Comparison of ENCODE assay signal across 21 cellular contexts in the genomic region with DNA sequence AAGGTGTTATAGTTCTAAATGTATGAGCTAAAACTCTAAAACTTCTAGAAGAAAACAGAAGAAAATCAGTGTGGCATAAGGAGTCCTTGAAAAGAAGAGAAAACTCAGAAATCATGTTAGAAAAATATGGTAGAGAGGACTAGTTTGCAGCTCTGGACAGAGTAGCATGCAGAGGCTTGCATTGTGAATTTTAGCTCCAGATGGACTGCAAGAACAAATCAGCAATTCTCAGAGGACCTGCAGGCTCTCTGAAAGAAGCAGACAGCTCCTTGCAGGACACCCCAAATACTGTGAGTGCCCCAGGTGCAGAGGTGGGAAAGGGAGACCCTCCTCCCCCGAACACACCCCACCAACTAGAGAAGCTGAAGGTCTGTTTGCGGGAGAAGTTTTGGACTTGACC.
A peak's percentile ranks its signal among the peaks of the same experiment; 100 is the strongest.
DNase-seq lines count a peak whose midpoint lies in the region; ATAC-seq, FAIRE-seq and TF ChIP-seq lines count a peak whose summit lies in the region.
"Had no signal": no experiment of that assay in that cellular context is flagged by ENCODE, and none has a peak within 500 bp of the region (broad histone marks: within the 10 kb centered on the region; RNA-seq: fewer than 3 reads in every experiment).

No MANE protein-coding gene starts in this region.

- DNase-seq in GM23338 (ENCODE audit: low spot score) (no peak), WTC11 (ENCODE audit: low spot score) (no peak), mesendoderm (no peak), osteocyte (ENCODE audit: extremely low spot score, unreplicated experiment) (no peak), ecto neural progenitor cell (ENCODE audit: low spot score) (no peak), suprapubic skin (ENCODE audit: low spot score in 2 of 2) (no peak), D721Med (ENCODE audit: insufficient read length, low spot score) (no peak)
- DNase-seq in central memory CD4-positive, alpha-beta T cell: no peak
- DNase-seq: CD4-positive, alpha-beta T cell; COR-L47; DMS153; HCEC 1CT; KG1; NCI-H1694; NCI-H2081; NCI-H2171 treated with DMSO at 0.1 percent for 48 hours; NCI-H446; NCI-H526; Peyer's patch had no signal

- no peaks in the 10 kb centered on the region for H4K20me1 ChIP-seq in GM23338 (replicated peaks; ENCODE audit: insufficient read depth)

- no peaks in the 10 kb centered on the region for H3K79me2 ChIP-seq in GM23338 (replicated peaks; ENCODE audit: insufficient read depth)
- no peaks in the 10 kb centered on the region for H3K79me2 ChIP-seq in mesendoderm (ENCODE audit: control insufficient read depth, insufficient read depth, low read length)

- no peak for TF ChIP-seq CTCF in GM23338 (conservative IDR thresholded peaks at IDR 0.05; ENCODE audit: low read depth in 2 of 2)
- TF ChIP-seq CTCF in WTC11 (IDR thresholded peaks at IDR 0.05): no peak
- no peak for TF ChIP-seq CTCF in osteocyte (IDR thresholded peaks at IDR 0.05)
- no peak for TF ChIP-seq CTCF in suprapubic skin (IDR thresholded peaks at IDR 0.05)
- TF ChIP-seq CTCF in D721Med (IDR thresholded peaks at IDR 0.05; ENCODE audit: insufficient read depth, missing control alignments): no peak

- no peak for TF ChIP-seq POLR2A in suprapubic skin (IDR thresholded peaks at IDR 0.05)

- H3K27me3 ChIP-seq in GM23338 (ENCODE audit: insufficient read depth) (no peaks in the 10 kb centered on the region), mesendoderm (ENCODE audit: insufficient read depth, low read length, poor library complexity) (no peaks in the 10 kb centered on the region), suprapubic skin (no peaks in the 10 kb centered on the region)
- H3K27me3 ChIP-seq: Peyer's patch, SJSA1 had no signal

- H3K36me3 ChIP-seq in GM23338 (ENCODE audit: insufficient read depth) (no peaks in the 10 kb centered on the region), mesendoderm (ENCODE audit: control insufficient read depth, insufficient read depth, low read length) (no peaks in the 10 kb centered on the region), suprapubic skin (no peaks in the 10 kb centered on the region)
- H3K36me3 ChIP-seq: Peyer's patch, SJSA1 had no signal

- H3K4me2 ChIP-seq in GM23338 (no peak overlapping the region), mesendoderm (ENCODE audit: low read length) (no peak overlapping the region)

- TF ChIP-seq EP300 in suprapubic skin (IDR thresholded peaks at IDR 0.05): no peak

- ATAC-seq in GM23338 (peak; percentile 35; the same call in 2 of the 3 replicates), WTC11 (no peak)

- no peak overlapping the region for H3K23ac ChIP-seq in mesendoderm (ENCODE audit: low read length)

- H4K8ac ChIP-seq in mesendoderm (ENCODE audit: low read depth, low read length): no peak overlapping the region

- H3K4me1 Mint-ChIP-seq in GM23338: peaks cover 16% of the 10 kb centered on the region
- H3K4me1 Mint-ChIP-seq in WTC11: peaks cover 23% of the 10 kb centered on the region
- peaks cover 18% of the 10 kb centered on the region for H3K4me1 Mint-ChIP-seq in osteocyte (ENCODE audit: unreplicated experiment)

- H2BK120ac ChIP-seq in mesendoderm (ENCODE audit: low read depth, low read length): no peak overlapping the region

- H3K79me1 ChIP-seq in mesendoderm (ENCODE audit: low read length): no peaks in the 10 kb centered on the region

- H2BK15ac ChIP-seq in mesendoderm (replicated peaks; ENCODE audit: low read depth): no peak overlapping the region

- H3F3A ChIP-seq in GM23338 (replicated peaks; ENCODE audit: low read depth): no peaks in the 10 kb centered on the region

- FAIRE-seq in D721Med (lab: Jason Lieb, UNC): no peak
- FAIRE-seq: GM12891 had no signal

- WGBS in mesendoderm (ENCODE audit: extremely low coverage, insufficient coverage, low lambda C conversion rate): no CpG with 5 or more reads among the region's 2 CpGs
- 95% methylated on average over 2 of the region's 2 CpGs for WGBS in suprapubic skin

- H3K9me3 ChIP-seq in suprapubic skin: no peaks in the 10 kb centered on the region
- H3K9me3 ChIP-seq: Peyer's patch, SJSA1 had no signal

- H3K9me3 Mint-ChIP-seq in GM23338 (no peaks in the 10 kb centered on the region), WTC11 (no peaks in the 10 kb centered on the region), osteocyte (ENCODE audit: unreplicated experiment) (no peaks in the 10 kb centered on the region)
- H3K9me3 Mint-ChIP-seq: CD4-positive, alpha-beta T cell had no signal

- no peak overlapping the region for H3K9ac ChIP-seq in mesendoderm (ENCODE audit: low read length)

- no peaks in the 10 kb centered on the region for H3K9me2 ChIP-seq in GM23338 (ENCODE audit: insufficient read depth)

- H3K36me3 Mint-ChIP-seq in GM23338 (ENCODE audit: low read depth) (no peaks in the 10 kb centered on the region), WTC11 (no peaks in the 10 kb centered on the region), osteocyte (ENCODE audit: unreplicated experiment) (no peaks in the 10 kb centered on the region)

- no peak overlapping the region for H4K5ac ChIP-seq in mesendoderm (ENCODE audit: low read length)

- H3K4ac ChIP-seq in mesendoderm (ENCODE audit: low read depth, low read length): no peak overlapping the region

- H3K4me1 ChIP-seq in GM23338 (ENCODE audit: insufficient read depth): no peaks in the 10 kb centered on the region
- no peaks in the 10 kb centered on the region for H3K4me1 ChIP-seq in mesendoderm (ENCODE audit: control insufficient read depth, low read depth, low read length)
- peaks cover 4% of the 10 kb centered on the region for H3K4me1 ChIP-seq in suprapubic skin
- H3K4me1 ChIP-seq: Peyer's patch had no signal

- H3K27ac Mint-ChIP-seq in GM23338: peak overlapping the region; percentile 54
- H3K27ac Mint-ChIP-seq in WTC11: peak overlapping the region; percentile 93
- H3K27ac Mint-ChIP-seq in osteocyte (ENCODE audit: unreplicated experiment): peak overlapping the region; percentile 74
- H3K27ac Mint-ChIP-seq: CD4-positive, alpha-beta T cell had no signal

- H3K27me3 Mint-ChIP-seq in GM23338 (ENCODE audit: insufficient read depth, low read depth, poor library complexity) (no peaks in the 10 kb centered on the region), WTC11 (ENCODE audit: low read depth) (no peaks in the 10 kb centered on the region; the same call in 1 of the 2 replicates), osteocyte (ENCODE audit: unreplicated experiment) (peaks cover 3% of the 10 kb centered on the region)
- H3K27me3 Mint-ChIP-seq: CD4-positive, alpha-beta T cell had no signal

- no peak overlapping the region for H3K4me3 Mint-ChIP-seq in GM23338
- H3K4me3 Mint-ChIP-seq in WTC11: no peak overlapping the region
- H3K4me3 Mint-ChIP-seq in osteocyte (ENCODE audit: unreplicated experiment): peak overlapping the region; percentile 2
- H3K4me3 Mint-ChIP-seq: CD4-positive, alpha-beta T cell had no signal

- peak overlapping the region; percentile 86 for H2AFZ ChIP-seq in GM23338

- no peak overlapping the region for H2BK5ac ChIP-seq in mesendoderm (ENCODE audit: low read length)

- H3K27ac ChIP-seq in GM23338 (ENCODE audit: low read depth) (no peak overlapping the region), mesendoderm (ENCODE audit: low read depth, low read length) (peak overlapping the region; percentile 1), suprapubic skin (no peak overlapping the region)
- H3K27ac ChIP-seq: Peyer's patch had no signal

- H3K18ac ChIP-seq in mesendoderm (ENCODE audit: low read length): peak overlapping the region; percentile 6

- H2AK5ac ChIP-seq in mesendoderm (ENCODE audit: low read length): no peak overlapping the region

- POLR2A ChIA-PET in WTC11 (lab: Charles Lee): no interaction called here

- peak overlapping the region; percentile 19 for H3K56ac ChIP-seq in mesendoderm (ENCODE audit: low read length)

- H3K4me3 ChIP-seq in GM23338 (no peak overlapping the region), mesendoderm (ENCODE audit: low read length) (no peak overlapping the region), suprapubic skin (no peak overlapping the region)
- H3K4me3 ChIP-seq: Peyer's patch had no signal

- CTCF ChIA-PET in WTC11 (lab: Charles Lee): interaction anchor here (1.1 kb wide), 1 partner anchor 126 kb away, joined by 3 read pairs; no protein-coding TSS in a partner anchor

TF ChIP-seq in GM23338, 12 proteins besides CTCF, POLR2A, EP300 and RAD21 (continues in another document):
- TF ChIP-seq, protein P1, sequence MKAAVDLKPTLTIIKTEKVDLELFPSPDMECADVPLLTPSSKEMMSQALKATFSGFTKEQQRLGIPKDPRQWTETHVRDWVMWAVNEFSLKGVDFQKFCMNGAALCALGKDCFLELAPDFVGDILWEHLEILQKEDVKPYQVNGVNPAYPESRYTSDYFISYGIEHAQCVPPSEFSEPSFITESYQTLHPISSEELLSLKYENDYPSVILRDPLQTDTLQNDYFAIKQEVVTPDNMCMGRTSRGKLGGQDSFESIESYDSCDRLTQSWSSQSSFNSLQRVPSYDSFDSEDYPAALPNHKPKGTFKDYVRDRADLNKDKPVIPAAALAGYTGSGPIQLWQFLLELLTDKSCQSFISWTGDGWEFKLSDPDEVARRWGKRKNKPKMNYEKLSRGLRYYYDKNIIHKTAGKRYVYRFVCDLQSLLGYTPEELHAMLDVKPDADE (IDR thresholded peaks at IDR 0.05): no peak
- TF ChIP-seq EZH2 (IDR thresholded peaks at IDR 0.05; ENCODE audit: low read depth, unreplicated experiment): no peak
- TF ChIP-seq ZNF331 (CRISPR knock-in tag; IDR thresholded peaks at IDR 0.05; ENCODE audit: low read depth): no peak
- no peak for TF ChIP-seq NANOG (IDR thresholded peaks at IDR 0.05; ENCODE audit: borderline replicate concordance)
- no peak for TF ChIP-seq CREB1 (CRISPR knock-in tag; IDR thresholded peaks at IDR 0.05; ENCODE audit: low read depth)

TF ChIP-seq in WTC11, 78 proteins besides CTCF, POLR2A, EP300 and RAD21 (continues in another document):
- TF ChIP-seq ZNF396 (CRISPR knock-in tag; IDR thresholded peaks at IDR 0.05; ENCODE audit: borderline replicate concordance) (no peak), ETV6 (CRISPR knock-in tag; IDR thresholded peaks at IDR 0.05) (no peak)
